Comparison of ENCODE assay signal across 23 cellular contexts in genomic region chrX:111151764-111152163, GRCh38.
"Had no signal": no experiment of that assay in that cellular context is flagged by ENCODE, and none has a peak within 500 bp of the region (broad histone marks: within the 10 kb centered on the region; RNA-seq: fewer than 3 reads in every experiment).

No MANE protein-coding gene starts in this region.

- H3K4me1 ChIP-seq: adrenal gland, ascending aorta, heart right ventricle, right lobe of liver, upper lobe of left lung had no signal

- H3K27ac ChIP-seq: adrenal gland, ascending aorta, brain microvascular endothelial cell, heart right ventricle, right lobe of liver, thoracic aorta, upper lobe of left lung, VCaP had no signal

- H3K9me3 ChIP-seq: adrenal gland, ascending aorta, heart right ventricle, right lobe of liver, thoracic aorta, upper lobe of left lung had no signal

- H3K4me3 ChIP-seq: adrenal gland, ascending aorta, heart right ventricle, right lobe of liver, thoracic aorta, upper lobe of left lung had no signal

- DNase-seq: activated CD4-positive, alpha-beta T cell treated with anti-CD3 and anti-CD28 coated beads for 4 hours; activated CD4-positive, alpha-beta T cell treated with anti-CD3 and anti-CD28 coated beads, Interleukin-2, amount 50 U/mL, for 4 hours; activated effector memory CD4-positive, alpha-beta T cell treated with Interleukin-2 at 50 U/mL for 16 hours; activated naive CD4-positive, alpha-beta T cell treated with anti-CD3 and anti-CD28 coated beads for 36 hours; activated naive CD8-positive, alpha-beta T cell treated with anti-CD3 and anti-CD28 coated beads for 36 hours; adrenal gland; brain microvascular endothelial cell; central memory CD4-positive, alpha-beta T cell; effector CD8-positive, alpha-beta T cell; heart right ventricle; left cardiac atrium; left ventricle myocardium superior; posterior cingulate gyrus; right lobe of liver; stimulated activated CD4-positive, alpha-beta T cell treated with anti-CD3 and anti-CD28 coated beads, Interleukin-12 subunit alpha, Interleukin-12 subunit beta, amount 100 ng/mL, for 4 hours; stimulated activated CD4-positive, alpha-beta T cell treated with anti-CD3 and anti-CD28 coated beads, Interleukin-4, amount 100 ng/mL, for 1 hour; stimulated activated naive CD8-positive, alpha-beta T cell treated with anti-CD3 and anti-CD28 coated beads, Interleukin-15, Interleukin-2, amounts not matched to agents 100 U/mL and 50 U/mL, for 24 hours; SW 1271; T-helper 9 cell; upper lobe of left lung had no signal

- H3K36me3 ChIP-seq: adrenal gland, ascending aorta, brain microvascular endothelial cell, heart right ventricle, right lobe of liver, thoracic aorta, upper lobe of left lung had no signal

- H3K27me3 ChIP-seq: ascending aorta, brain microvascular endothelial cell, right lobe of liver, upper lobe of left lung had no signal
